In the genomic region with DNA sequence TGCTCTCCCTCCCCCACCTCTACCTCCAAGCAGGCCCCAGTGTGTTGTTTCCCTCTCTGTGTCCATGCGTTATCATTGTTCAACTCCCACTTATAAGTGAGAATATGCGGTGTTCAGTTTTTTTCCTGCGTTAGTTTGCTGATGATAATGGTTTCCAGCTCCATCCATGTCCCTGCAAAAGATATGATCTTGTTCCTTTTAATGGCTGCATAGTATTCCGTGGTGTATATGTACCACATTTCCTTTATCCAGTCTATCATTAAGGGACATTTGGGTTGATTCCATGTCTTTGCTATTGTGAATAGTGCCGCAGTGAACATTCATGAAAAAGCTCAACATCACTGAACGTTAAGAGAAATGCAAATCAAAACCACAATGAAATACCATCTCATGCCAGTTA, we compare ENCODE assay signal across 26 cellular contexts.
"Had no signal": no experiment of that assay in that cellular context is flagged by ENCODE, and none has a peak within 500 bp of the region (broad histone marks: within the 10 kb centered on the region; RNA-seq: fewer than 3 reads in every experiment).

No MANE protein-coding gene starts in this region.

- H3K36me3 Mint-ChIP-seq: natural killer cell treated with Interleukin-12 subunit alpha and Interleukin-12 subunit beta and Interleukin-15 and Interleukin-18, amount 100 ng/mL, for 72 hours; stimulated activated effector memory CD8-positive, alpha-beta T cell treated with anti-CD3 and anti-CD28 coated beads, Interleukin-12 subunit alpha, Interleukin-12 subunit beta, amount 100 ng/mL, for 72 hours; stimulated activated naive B cell treated with anti-CD40 and anti-IgM and Interleukin-4, amounts not matched to agents 10 μg/mL and 1 μg/mL and 100 μg/mL, for 72 hours had no signal

- FAIRE-seq: pancreas, small intestine had no signal

- H3K9me3 Mint-ChIP-seq: stimulated activated effector memory CD8-positive, alpha-beta T cell treated with anti-CD3 and anti-CD28 coated beads, Interleukin-12 subunit alpha, Interleukin-12 subunit beta, amount 100 ng/mL, for 72 hours had no signal

- H3K9me3 ChIP-seq: neutrophil, pancreas, right lobe of liver, thoracic aorta, thyroid gland, upper lobe of left lung, vagina had no signal

- H3K27me3 Mint-ChIP-seq: natural killer cell treated with Interleukin-12 subunit alpha and Interleukin-12 subunit beta and Interleukin-15 and Interleukin-18, amount 100 ng/mL, for 72 hours had no signal

- H3K4me1 ChIP-seq: pancreas, psoas muscle, right lobe of liver, sigmoid colon, stomach, thyroid gland, tibial nerve, upper lobe of left lung, vagina had no signal

- ATAC-seq: naive thymus-derived CD8-positive, alpha-beta T cell; natural killer cell treated with Interleukin-12 subunit alpha and Interleukin-12 subunit beta and Interleukin-15 and Interleukin-18, amount 100 ng/mL, for 72 hours; pancreas; psoas muscle; right cardiac atrium; right lobe of liver; stimulated activated effector memory CD8-positive, alpha-beta T cell treated with anti-CD3 and anti-CD28 coated beads, Interleukin-12 subunit alpha, Interleukin-12 subunit beta, amount 100 ng/mL, for 72 hours; stimulated activated naive B cell treated with anti-CD40 and anti-IgM and Interleukin-4, amounts not matched to agents 10 μg/mL and 1 μg/mL and 100 μg/mL, for 72 hours had no signal

- H3K4me1 Mint-ChIP-seq: naive thymus-derived CD8-positive, alpha-beta T cell; nephron progenitor cell; neural crest cell; stimulated activated effector memory CD8-positive, alpha-beta T cell treated with anti-CD3 and anti-CD28 coated beads, Interleukin-12 subunit alpha, Interleukin-12 subunit beta, amount 100 ng/mL, for 72 hours; stimulated activated naive B cell treated with anti-CD40 and anti-IgM and Interleukin-4, amounts not matched to agents 10 μg/mL and 1 μg/mL and 100 μg/mL, for 72 hours had no signal

- H3K4me3 ChIP-seq: pancreas, psoas muscle, right lobe of liver, sigmoid colon, stomach, thoracic aorta, thyroid gland, tibial nerve, upper lobe of left lung, vagina had no signal

- H3K27ac Mint-ChIP-seq: naive thymus-derived CD8-positive, alpha-beta T cell; natural killer cell treated with Interleukin-12 subunit alpha and Interleukin-12 subunit beta and Interleukin-15 and Interleukin-18, amount 100 ng/mL, for 72 hours; nephron progenitor cell; stimulated activated effector memory CD8-positive, alpha-beta T cell treated with anti-CD3 and anti-CD28 coated beads, Interleukin-12 subunit alpha, Interleukin-12 subunit beta, amount 100 ng/mL, for 72 hours; stimulated activated naive B cell treated with anti-CD40 and anti-IgM and Interleukin-4, amounts not matched to agents 10 μg/mL and 1 μg/mL and 100 μg/mL, for 72 hours had no signal

- DNase-seq: naive thymus-derived CD8-positive, alpha-beta T cell; nephron progenitor cell; nucleus accumbens; pancreas; psoas muscle; right cardiac atrium; right lobe of liver; sigmoid colon; small intestine; stimulated activated CD4-positive, alpha-beta T cell treated with anti-CD3 and anti-CD28 coated beads, Interleukin-15, amount 100 ng/mL, for 24 hours; stimulated activated CD4-positive, alpha-beta T cell treated with anti-CD3 and anti-CD28 coated beads, Interleukin-2, amount 100 ng/mL, for 24 hours; stimulated activated CD4-positive, alpha-beta T cell treated with anti-CD3 and anti-CD28 coated beads, Interleukin-2, amount 100 ng/mL, for 48 hours; stimulated activated CD4-positive, alpha-beta T cell treated with anti-CD3 and anti-CD28 coated beads, Interleukin-4, amount 100 ng/mL, for 24 hours; stimulated activated naive B cell treated with anti-CD40 and anti-IgM and Interleukin-4, amounts not matched to agents 10 μg/mL and 1 μg/mL and 100 μg/mL, for 72 hours; stimulated activated naive CD4-positive, alpha-beta T cell treated with Interleukin-2 at 50 U/mL for 16 hours; stomach; thyroid gland; trophoblast cell; upper lobe of left lung had no signal

- H3K27ac ChIP-seq: neutrophil, pancreas, psoas muscle, right lobe of liver, sigmoid colon, stomach, thoracic aorta, thyroid gland, tibial nerve, upper lobe of left lung, vagina had no signal

- H3K27me3 ChIP-seq: neutrophil, pancreas, right lobe of liver, sigmoid colon, stomach, thyroid gland, tibial nerve, upper lobe of left lung, vagina had no signal

- H3K4me3 Mint-ChIP-seq: naive thymus-derived CD8-positive, alpha-beta T cell; natural killer cell treated with Interleukin-12 subunit alpha and Interleukin-12 subunit beta and Interleukin-15 and Interleukin-18, amount 100 ng/mL, for 72 hours; nephron progenitor cell; neural crest cell; stimulated activated effector memory CD8-positive, alpha-beta T cell treated with anti-CD3 and anti-CD28 coated beads, Interleukin-12 subunit alpha, Interleukin-12 subunit beta, amount 100 ng/mL, for 72 hours; stimulated activated naive B cell treated with anti-CD40 and anti-IgM and Interleukin-4, amounts not matched to agents 10 μg/mL and 1 μg/mL and 100 μg/mL, for 72 hours had no signal

- H3K36me3 ChIP-seq: neutrophil, pancreas, right lobe of liver, sigmoid colon, stomach, thoracic aorta, thyroid gland, tibial nerve, upper lobe of left lung, vagina had no signal
